In genomic region chr6:150546457-150546856, GRCh38 we compare ENCODE assay signal across 1 cellular context.
TF ChIP-seq lines count a peak whose summit lies in the region.

No MANE protein-coding gene starts in this region.

TF ChIP-seq in GM23338, 12 proteins besides CTCF, POLR2A, EP300 and RAD21 (continued from another document):
- TF ChIP-seq EZH2 (IDR thresholded peaks at IDR 0.05; ENCODE audit: low read depth, unreplicated experiment) (no peak), ZNF114 (CRISPR knock-in tag; IDR thresholded peaks at IDR 0.05) (no peak), ETS1 (IDR thresholded peaks at IDR 0.05) (no peak), REST (IDR thresholded peaks at IDR 0.05; ENCODE audit: unreplicated experiment) (no peak), CREB1 (CRISPR knock-in tag; IDR thresholded peaks at IDR 0.05; ENCODE audit: low read depth) (no peak)
TF ChIP-seq in GM23338: peak in this region for 0.
